ENCODE assay signal across 11 cellular contexts in the genomic region with DNA sequence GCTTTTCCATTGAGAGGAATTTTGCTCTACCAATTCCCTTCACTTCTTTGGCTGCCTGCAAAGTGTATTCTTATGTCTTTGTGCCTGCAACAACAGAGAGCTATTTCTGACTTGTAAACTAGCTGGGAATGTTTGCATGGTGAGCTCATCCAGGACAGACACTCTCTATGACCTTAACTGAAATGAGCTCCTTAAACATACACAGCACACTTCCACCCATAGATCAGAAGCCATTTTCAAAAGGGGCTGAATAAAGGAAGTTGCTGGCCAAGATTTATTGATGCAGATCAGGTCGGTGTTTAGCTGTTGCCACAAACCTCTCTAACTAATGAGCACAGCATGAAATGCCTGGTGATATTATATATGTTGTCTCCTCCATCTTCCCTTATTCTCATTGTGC.
DNase-seq lines count a peak whose midpoint lies in the region; ATAC-seq, FAIRE-seq and TF ChIP-seq lines count a peak whose summit lies in the region.
"Had no signal": no experiment of that assay in that cellular context is flagged by ENCODE, and none has a peak within 500 bp of the region (broad histone marks: within the 10 kb centered on the region; RNA-seq: fewer than 3 reads in every experiment).

No MANE protein-coding gene starts in this region.

- H3K27ac ChIP-seq in A549 (peak overlapping the region; percentile 56 to 72), dorsolateral prefrontal cortex (peak overlapping the region; percentile 43 to 95 (median 84))

- FAIRE-seq in A549 (lab: Jason Lieb, UNC), result no peak

- DNase-seq in A549 (ENCODE audit: low read depth in 1 of 2, low spot score in 1 of 2) (peak; percentile 11 to 65), HuH-7 (ENCODE audit: low spot score) (peak; percentile 10), dorsolateral prefrontal cortex (no peak), medulla oblongata (ENCODE audit: extremely low spot score) (peak; percentile 43), DMS 273 treated with DMSO at 0.1 percent for 48 hours (lab: John Stamatoyannopoulos, UW) (no peak), NCI-H2029 treated with DMSO at 0.1 percent for 48 hours (lab: John Stamatoyannopoulos, UW) (no peak)
- DNase-seq in activated CD4-positive, alpha-beta T cell treated with anti-CD3 and anti-CD28 coated beads, Interleukin-2, amount 50 U/mL, for 48 hours, result no peak
- DNase-seq: CD4-positive, alpha-beta T cell; natural killer cell; NCI-H345 had no signal

- no peak for TF ChIP-seq EP300 in A549 (IDR thresholded peaks at IDR 0.05)

- TF ChIP-seq CTCF in A549 (IDR thresholded peaks at IDR 0.05) (no peak), dorsolateral prefrontal cortex (IDR thresholded peaks at IDR 0.05 in 54 of 56, conservative IDR thresholded peaks at IDR 0.05 in 2 of 56; ENCODE audit: low read depth in 1 of 56, partially characterized antibody in 56 of 56) (no peak)

- H3K4me1 ChIP-seq in A549, result peaks cover 53% of the 10 kb centered on the region

- ATAC-seq in A549 (peak; percentile 83 to 94), GM19463 (IDR thresholded peaks at IDR 0.05; ENCODE audit: unreplicated experiment) (no peak)
- ATAC-seq: natural killer cell had no signal

- CTCF ChIA-PET in A549 (lab: Yijun Ruan, JAX), result interaction anchor here (1.2 kb wide), 1 partner anchor 232 kb away, joined by 3 read pairs; no protein-coding TSS in a partner anchor

- no peaks in the 10 kb centered on the region for H3K27me3 ChIP-seq in dorsolateral prefrontal cortex

- intact Hi-C loops in dorsolateral prefrontal cortex (cut with DNase I), result loop anchor here in 1 of 2 donors (5.0 to 10.0 kb wide), 2 partner anchors 35 to 233 kb away; no protein-coding TSS in a partner anchor

- POLR2A ChIA-PET in A549 (lab: Yijun Ruan, JAX), result no interaction called here

- H3K4me3 ChIP-seq in A549, result 0 out of 3 replicates have a peak overlapping the region, but pooled peaks have one; percentile 11
- peak overlapping the region in 2 of 59 donors; percentile 5 to 27 for H3K4me3 ChIP-seq in dorsolateral prefrontal cortex

- no peaks in the 10 kb centered on the region for H3K9me3 ChIP-seq in A549

- WGBS in A549 (ENCODE audit: missing lambda C conversion rate), result 0% methylated on average over 1 of the region's 1 CpG

- TF ChIP-seq RAD21 in A549 (conservative IDR thresholded peaks at IDR 0.05 in 1 of 2, IDR thresholded peaks at IDR 0.05 in 1 of 2), result no peak

- H3K4me2 ChIP-seq in A549, result peak overlapping the region; percentile 77

- TF ChIP-seq POLR2A in A549 (IDR thresholded peaks at IDR 0.05; ENCODE audit: low read length), result no peak

TF ChIP-seq in A549, 52 proteins besides CTCF, POLR2A, EP300 and RAD21:
- TF ChIP-seq, protein P1, sequence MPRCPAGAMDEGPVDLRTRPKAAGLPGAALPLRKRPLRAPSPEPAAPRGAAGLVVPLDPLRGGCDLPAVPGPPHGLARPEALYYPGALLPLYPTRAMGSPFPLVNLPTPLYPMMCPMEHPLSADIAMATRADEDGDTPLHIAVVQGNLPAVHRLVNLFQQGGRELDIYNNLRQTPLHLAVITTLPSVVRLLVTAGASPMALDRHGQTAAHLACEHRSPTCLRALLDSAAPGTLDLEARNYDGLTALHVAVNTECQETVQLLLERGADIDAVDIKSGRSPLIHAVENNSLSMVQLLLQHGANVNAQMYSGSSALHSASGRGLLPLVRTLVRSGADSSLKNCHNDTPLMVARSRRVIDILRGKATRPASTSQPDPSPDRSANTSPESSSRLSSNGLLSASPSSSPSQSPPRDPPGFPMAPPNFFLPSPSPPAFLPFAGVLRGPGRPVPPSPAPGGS (IDR thresholded peaks at IDR 0.05), result no peak
- TF ChIP-seq, protein P2, sequence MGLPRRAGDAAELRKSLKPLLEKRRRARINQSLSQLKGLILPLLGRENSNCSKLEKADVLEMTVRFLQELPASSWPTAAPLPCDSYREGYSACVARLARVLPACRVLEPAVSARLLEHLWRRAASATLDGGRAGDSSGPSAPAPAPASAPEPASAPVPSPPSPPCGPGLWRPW (IDR thresholded peaks at IDR 0.05), result no peak
- TF ChIP-seq, protein P3, sequence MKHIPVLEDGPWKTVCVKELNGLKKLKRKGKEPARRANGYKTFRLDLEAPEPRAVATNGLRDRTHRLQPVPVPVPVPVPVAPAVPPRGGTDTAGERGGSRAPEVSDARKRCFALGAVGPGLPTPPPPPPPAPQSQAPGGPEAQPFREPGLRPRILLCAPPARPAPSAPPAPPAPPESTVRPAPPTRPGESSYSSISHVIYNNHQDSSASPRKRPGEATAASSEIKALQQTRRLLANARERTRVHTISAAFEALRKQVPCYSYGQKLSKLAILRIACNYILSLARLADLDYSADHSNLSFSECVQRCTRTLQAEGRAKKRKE (CRISPR knock-in tag; IDR thresholded peaks at IDR 0.05; ENCODE audit: low read depth), result no peak
- TF ChIP-seq JUN (IDR thresholded peaks at IDR 0.05), result peak in 1 of 2 experiments; percentile 16; a peak in 1 of 5 replicates
- no peak for TF ChIP-seq RARB (CRISPR knock-in tag; IDR thresholded peaks at IDR 0.05)
- TF ChIP-seq TP53 (CRISPR knock-in tag; IDR thresholded peaks at IDR 0.05), result no peak
- TF ChIP-seq CHD4 (IDR thresholded peaks at IDR 0.05; ENCODE audit: borderline replicate concordance), result no peak
- TF ChIP-seq KDM5A (IDR thresholded peaks at IDR 0.05), result no peak
- TF ChIP-seq FOSL2 (IDR thresholded peaks at IDR 0.05), result no peak
- TF ChIP-seq FOSL2 (CRISPR knock-in tag; IDR thresholded peaks at IDR 0.05), result 0 out of 2 replicates have a peak, but pooled peaks have one; percentile 3
- no peak for TF ChIP-seq KDM1A (IDR thresholded peaks at IDR 0.05; ENCODE audit: low read depth)
TF ChIP-seq in A549: peak in this region for 2.

Comparison
In these comparisons a context has a peak if more than half of its experiments do, and no peak if none do; other contexts are left out.
1. DNase-seq: peak in A549 (2 of 2), HuH-7 (single experiment) and medulla oblongata (single experiment); none in dorsolateral prefrontal cortex (0 of 10), DMS 273 treated with DMSO at 0.1 percent for 48 hours (single experiment), activated CD4-positive, alpha-beta T cell treated with anti-CD3 and anti-CD28 coated beads, Interleukin-2, amount 50 U/mL, for 48 hours (0 of 2) and NCI-H2029 treated with DMSO at 0.1 percent for 48 hours (single experiment).